8 cellular contexts compared by ENCODE assay signal in the genomic region with DNA sequence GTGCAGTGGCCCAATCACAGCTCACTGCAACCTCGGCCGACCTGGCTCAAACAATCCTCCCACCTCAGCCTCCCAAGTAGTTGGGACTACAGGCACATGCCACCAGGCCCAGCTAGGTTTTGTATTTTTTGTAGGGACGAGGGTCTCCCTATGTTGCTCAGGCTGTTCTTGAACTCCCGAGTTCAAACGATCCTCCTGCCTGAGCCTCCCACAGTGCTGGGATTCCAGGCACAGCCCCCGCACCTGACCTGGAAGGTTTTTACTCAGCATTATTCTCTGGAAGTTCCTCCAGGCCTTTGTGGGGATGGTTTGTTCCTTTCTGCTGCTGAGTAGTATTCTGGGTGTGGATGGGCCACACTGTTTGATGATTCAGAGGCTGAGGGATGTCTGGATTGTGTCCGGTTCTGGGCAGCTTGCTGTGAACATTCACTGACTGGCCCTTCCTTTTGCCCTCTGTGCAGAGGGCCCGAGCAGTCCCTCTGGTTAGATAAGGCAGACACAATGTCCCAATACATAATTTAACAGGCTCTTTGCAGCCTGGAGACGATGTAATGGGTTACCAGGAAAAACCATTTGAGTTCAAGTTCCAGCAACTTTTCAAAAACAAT. TPM values are rescaled to one million over a fixed set of nuclear protein-coding genes. Genes with fewer than 3 reads are reported as not detected.
DNase-seq lines count a peak whose midpoint lies in the region; ATAC-seq, FAIRE-seq and TF ChIP-seq lines count a peak whose summit lies in the region.

No MANE protein-coding gene starts in this region.

- no peaks in the 10 kb centered on the region for H3K27me3 Mint-ChIP-seq in CD8-positive, alpha-beta memory T cell

- WGBS in K562 (ENCODE audit: insufficient coverage, low coverage, missing lambda C conversion rate), result 22% methylated on average over 9 of the region's 9 CpGs

- H3K27ac Mint-ChIP-seq in CD8-positive, alpha-beta memory T cell, result no peak overlapping the region

- no peak for TF ChIP-seq POLR2A in K562 (conservative IDR thresholded peaks at IDR 0.05)

- no TSS peak for BruUV-seq in K562 (replicated peaks; lab: Mats Ljungman, UMichigan)

- H3K4me1 ChIP-seq in K562 (replicated peaks in 1 of 2; ENCODE audit: control insufficient read depth in 2 of 2, insufficient read depth in 2 of 2, low read length in 2 of 2), result peaks cover 14 to 16% of the 10 kb centered on the region in 2 experiments
- H3K4me1 ChIP-seq in CD8-positive, alpha-beta memory T cell (ENCODE audit: insufficient read depth, low read length), result peaks cover 3% of the 10 kb centered on the region

- DNase-seq in GM04504 (ENCODE audit: low read depth) (peak; percentile 78), K562 (ENCODE audit: extremely low read depth in 1 of 4, low spot score in 3 of 4) (no peak), iris pigment epithelial cell (ENCODE audit: low read depth) (peak; percentile 95), DMS79 (lab: John Stamatoyannopoulos, UW) (no peak)
- no peak for DNase-seq in CD8-positive, alpha-beta memory T cell

- peak overlapping the region in 1 of 2 experiments; percentile 23; a peak in 1 of 4 replicates for H3K9ac ChIP-seq in K562 (ENCODE audit: insufficient read depth in 1 of 2, low read depth in 2 of 2, low read length in 2 of 2)

- CTCF ChIA-PET in K562 (lab: Yijun Ruan, JAX; ENCODE audit: low intra/inter-chr PET ratio), result no interaction called here
- CTCF ChIA-PET in CD8-positive, alpha-beta memory T cell (lab: Charles Lee), result no interaction called here

- no peak for FAIRE-seq in K562 (lab: Jason Lieb, UNC)

- no peak for TF ChIP-seq RAD21 in K562 (CRISPR knock-in tag; conservative IDR thresholded peaks at IDR 0.05 in 1 of 2, IDR thresholded peaks at IDR 0.05 in 1 of 2)

- no peak for TF ChIP-seq CTCF in K562 (IDR thresholded peaks at IDR 0.05 in 2 of 3, conservative IDR thresholded peaks at IDR 0.05 in 1 of 3; ENCODE audit: insufficient read depth in 2 of 3, low read depth in 1 of 3, low read length in 3 of 3)

- H3K27ac ChIP-seq in K562 (ENCODE audit: extremely low read depth, low read depth, low read length), result no peak overlapping the region
- peak overlapping the region in 16 of 21 experiments; percentile 2 to 88 (median 56) for H3K27ac ChIP-seq in skin epidermis
- no peak overlapping the region for H3K27ac ChIP-seq in CD8-positive, alpha-beta memory T cell (ENCODE audit: low read depth, low read length)

- H2AFZ ChIP-seq in K562 (ENCODE audit: low read depth, low read length), result no peak overlapping the region

- H3K79me2 ChIP-seq in K562 (ENCODE audit: control insufficient read depth, insufficient read depth, low read length), result peaks cover 9% of the 10 kb centered on the region; the same call in 1 of the 3 replicates

- no peaks in the 10 kb centered on the region for H3K9me3 Mint-ChIP-seq in CD8-positive, alpha-beta memory T cell

- peaks cover 0 to 4% of the 10 kb centered on the region in 2 experiments; a peak in 1 of 5 replicates for H3K27me3 ChIP-seq in K562 (ENCODE audit: control insufficient read depth in 2 of 2, insufficient read depth in 2 of 2, low read length in 2 of 2)
- H3K27me3 ChIP-seq in CD8-positive, alpha-beta memory T cell (ENCODE audit: insufficient read depth, low read length, poor library complexity, severe bottlenecking), result no peaks in the 10 kb centered on the region

- intact Hi-C loops in K562 (cut with micrococcal nuclease), result no loop called here

- no peaks in the 10 kb centered on the region for H4K20me1 ChIP-seq in K562 (replicated peaks; ENCODE audit: control insufficient read depth, insufficient read depth, low read length)

- POLR2A ChIA-PET in K562 (lab: Yijun Ruan, JAX), result interaction anchor here (1.0 kb wide), 1 partner anchor 14 kb away, joined by 3 read pairs; no protein-coding TSS in a partner anchor
- POLR2A ChIA-PET in CD8-positive, alpha-beta memory T cell (lab: Charles Lee), result no interaction called here

- in situ Hi-C loops in K562 (cut with MboI), result no loop called here

- no peak for TF ChIP-seq EP300 in K562 (IDR thresholded peaks at IDR 0.05; ENCODE audit: low read length)

- no peaks in the 10 kb centered on the region for H3K9me1 ChIP-seq in K562 (ENCODE audit: control insufficient read depth, insufficient read depth, low read length)

- H3K4me3 ChIP-seq in K562 (no peak overlapping the region), skin epidermis (no peak overlapping the region)
- no peak overlapping the region for H3K4me3 ChIP-seq in CD8-positive, alpha-beta memory T cell (ENCODE audit: low read length)

- ATAC-seq in K562 (peak; percentile 21; the same call in 2 of the 3 replicates), HG03432 (IDR thresholded peaks at IDR 0.05; ENCODE audit: unreplicated experiment) (no peak), GM21515 (IDR thresholded peaks at IDR 0.05; ENCODE audit: unreplicated experiment) (no peak)

- H3K36me3 ChIP-seq in K562 (ENCODE audit: control insufficient read depth, insufficient read depth, low read length), result no peaks in the 10 kb centered on the region
- H3K36me3 ChIP-seq in CD8-positive, alpha-beta memory T cell (ENCODE audit: insufficient read depth, low read length), result no peaks in the 10 kb centered on the region

- no peak overlapping the region for H3K4me2 ChIP-seq in K562 (ENCODE audit: insufficient read depth, low read length)

- no peak overlapping the region for H3K4me3 Mint-ChIP-seq in CD8-positive, alpha-beta memory T cell

- H3K4me1 Mint-ChIP-seq in CD8-positive, alpha-beta memory T cell, result peaks cover 3 to 9% (median 7%) of the 10 kb centered on the region in 3 donors

- no peaks in the 10 kb centered on the region for H3K9me3 ChIP-seq in K562 (replicated peaks; ENCODE audit: control insufficient read depth, insufficient read depth, low read depth, low read length)
- H3K9me3 ChIP-seq in CD8-positive, alpha-beta memory T cell (ENCODE audit: low read length), result no peaks in the 10 kb centered on the region

- peaks cover 0 to 1% (median under 1%) of the 10 kb centered on the region in 3 donors for H3K36me3 Mint-ChIP-seq in CD8-positive, alpha-beta memory T cell

TF ChIP-seq in K562, 482 proteins besides CTCF, POLR2A, EP300 and RAD21:
- TF ChIP-seq ZNF785 (CRISPR knock-in tag; IDR thresholded peaks at IDR 0.05) (no peak), KDM1A (IDR thresholded peaks at IDR 0.05) (0 out of 4 replicates have a peak, but pooled peaks of 1 of the 2 experiments have one; percentile 9)

RNA-seq across cellular contexts. Expression of a gene that starts 6.0 kb away (rescaled TPM):
- 206 and 248 TPM in 2 replicates for total RNA-seq in K562 (2011; cell fraction: chromatin; rRNA removed; ENCODE audit: low replicate concordance)
- total RNA-seq in K562 (2011; cell fraction: nucleolus; rRNA removed), result 84.7 and 101 TPM in 2 replicates
- 136 and 156 TPM in 2 replicates for total RNA-seq in K562 (2011; cell fraction: nucleoplasm; rRNA removed)
- total RNA-seq in K562 (2014; rRNA removed) (18.6 and 26.0 TPM in 2 replicates), K562 (2014; rRNA removed; fragmentation: Illumina TruSeq; extraction: Trizol) (31.0 and 32.8 TPM in 2 replicates), K562 (2015; rRNA removed; fragmentation: Illumina TruSeq; extraction: Trizol) (27.3 and 30.0 TPM in 2 replicates), K562 (2021) (33.8 and 40.5 TPM in 2 replicates)
- polyA plus RNA-seq in K562 (2011; rRNA removed) (24.3 and 25.4 TPM in 2 replicates), K562 (2014; fragmentation: Illumina TruSeq; extraction: Trizol) (27.5 and 28.9 TPM in 2 replicates), K562 (2014; fragmentation: Nextera tagmentation; extraction: Ambion mirVana) (1 to 10 TPM; 1.1 to 1.3 TPM), K562 (2014; rRNA removed) (20.4 and 21.5 TPM in 2 replicates)
- polyA plus RNA-seq in K562 (2011; cell fraction: cytosol; rRNA removed), result 15.0 and 18.0 TPM in 2 replicates
- 90.3 and 102 TPM in 2 replicates for polyA plus RNA-seq in K562 (2011; cell fraction: nucleus; rRNA removed)
- polyA plus RNA-seq in K562 (2012), result 22.2 and 26.6 TPM in 2 replicates
- 31.9 and 33.4 TPM in 2 replicates for polyA minus RNA-seq in K562 (2011; rRNA and poly(A)+ RNA removed)
- polyA minus RNA-seq in K562 (2011; cell fraction: cytosol; rRNA and poly(A)+ RNA removed), result 13.8 and 16.4 TPM in 2 replicates
- polyA minus RNA-seq in K562 (2011; cell fraction: nucleus; rRNA and poly(A)+ RNA removed), result 27.6 and 38.5 TPM in 2 replicates
- total RNA-seq in CD8-positive, alpha-beta memory T cell, result 10 to 100 TPM; 50.0 to 54.7 TPM
- 45.1 TPM for polyA plus RNA-seq in CD8-positive, alpha-beta memory T cell

Comparison
In these comparisons a context has a peak if more than half of its experiments do, and no peak if none do; other contexts are left out.
1. DNase-seq: peak in GM04504 (single experiment) and iris pigment epithelial cell (single experiment); none in K562 (0 of 4), CD8-positive, alpha-beta memory T cell (0 of 5) and DMS79 (single experiment).
2. H3K27ac ChIP-seq: peak in skin epidermis (16 of 21); none in K562 (single experiment) and CD8-positive, alpha-beta memory T cell (single experiment).